ENCODE assay signal across 11 cellular contexts in genomic region chr1:203045336-203045735, GRCh38. TPM values are rescaled to one million over a fixed set of nuclear protein-coding genes. Genes with fewer than 3 reads are reported as not detected.
"Had no signal": no experiment of that assay in that cellular context is flagged by ENCODE, and none has a peak within 500 bp of the region (broad histone marks: within the 10 kb centered on the region; RNA-seq: fewer than 3 reads in every experiment).

No MANE protein-coding gene starts in this region.

- H3K4me3 ChIP-seq: GM23338, HAP-1 had no signal

- ATAC-seq: GM23338, HCT116, HepG2 had no signal

- H3K36me3 ChIP-seq: HAP-1 had no signal

- FAIRE-seq: HepG2 had no signal

- H3K4me2 ChIP-seq: GM23338 had no signal

- H3K36me3 Mint-ChIP-seq: IgD-negative memory B cell had no signal

- H3K27ac ChIP-seq: HL-60 had no signal

- H3K4me3 Mint-ChIP-seq: GM23338, HFFc6, IgD-negative memory B cell had no signal

- DNase-seq: HFFc6, KBM-7 had no signal

- H2AFZ ChIP-seq: GM23338 had no signal

- H3K27ac Mint-ChIP-seq: GM23338, HFFc6, IgD-negative memory B cell had no signal

- H3K9me3 Mint-ChIP-seq: GM23338, HFFc6, IgD-negative memory B cell had no signal

- H3K4me1 ChIP-seq: HAP-1 had no signal

- H3K9me3 ChIP-seq: HAP-1 had no signal

RNA-seq across cellular contexts. Expression of gene PPFIA4, which starts 19.0 kb away (rescaled TPM):
- total RNA-seq: HepG2 had no signal
- polyA plus RNA-seq: IgD-negative memory B cell had no signal

RNA-seq across cellular contexts. Expression of gene MYOG, which starts 40.5 kb away (rescaled TPM):
- total RNA-seq: GM23338, H4, H7, HepG2, HFFc6, HT1080 had no signal
- polyA plus RNA-seq: GM23338, HepG2, IgD-negative memory B cell had no signal
